Comparison of ENCODE assay signal across 2 cellular contexts in the genomic region with DNA sequence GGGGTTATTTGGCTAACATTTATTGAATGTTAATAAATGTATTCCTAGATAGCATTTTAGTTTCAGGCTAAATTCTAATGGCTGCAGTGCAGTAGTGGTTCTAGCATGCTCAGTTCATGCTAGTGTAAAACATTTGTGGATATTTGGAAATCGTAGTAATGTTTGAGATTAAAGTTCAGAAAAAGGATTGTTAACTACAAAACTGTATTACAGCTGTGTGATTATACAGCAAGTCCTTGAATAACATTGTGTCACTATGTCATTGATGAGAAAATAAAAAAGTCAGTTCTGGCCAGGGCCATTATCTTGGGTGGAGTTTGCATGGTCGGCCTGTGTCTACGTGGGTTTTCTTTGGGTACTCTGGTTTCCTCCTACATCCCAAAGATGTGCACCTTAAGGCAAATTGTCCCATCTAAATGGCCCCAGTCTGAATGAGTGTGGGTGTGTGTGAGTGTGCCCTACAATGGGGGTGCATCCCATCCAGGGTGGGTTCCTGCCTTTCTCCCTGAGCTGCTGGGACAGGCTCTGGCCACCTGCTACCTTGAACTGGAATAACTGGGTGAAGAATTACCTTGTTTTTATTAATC.
TF ChIP-seq lines count a peak whose summit lies in the region.

No MANE protein-coding gene starts in this region.

TF ChIP-seq in IMR-90, 13 proteins besides CTCF, POLR2A, EP300 and RAD21:
- TF ChIP-seq RFX5 (IDR thresholded peaks at IDR 0.05; ENCODE audit: low read depth, low read length) (no peak), FOS (IDR thresholded peaks at IDR 0.05; ENCODE audit: low read depth, low read length) (no peak), NFE2L2 (IDR thresholded peaks at IDR 0.05; ENCODE audit: low read depth, low read length) (no peak), CHD1 (IDR thresholded peaks at IDR 0.05; ENCODE audit: low read depth, low read length) (no peak)
- TF ChIP-seq, protein P1, sequence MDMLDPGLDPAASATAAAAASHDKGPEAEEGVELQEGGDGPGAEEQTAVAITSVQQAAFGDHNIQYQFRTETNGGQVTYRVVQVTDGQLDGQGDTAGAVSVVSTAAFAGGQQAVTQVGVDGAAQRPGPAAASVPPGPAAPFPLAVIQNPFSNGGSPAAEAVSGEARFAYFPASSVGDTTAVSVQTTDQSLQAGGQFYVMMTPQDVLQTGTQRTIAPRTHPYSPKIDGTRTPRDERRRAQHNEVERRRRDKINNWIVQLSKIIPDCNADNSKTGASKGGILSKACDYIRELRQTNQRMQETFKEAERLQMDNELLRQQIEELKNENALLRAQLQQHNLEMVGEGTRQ (IDR thresholded peaks at IDR 0.05; ENCODE audit: low read depth, low read length), result no peak

TF ChIP-seq in GM12878, 131 proteins besides CTCF, POLR2A, EP300 and RAD21:
- TF ChIP-seq EGR1 (IDR thresholded peaks at IDR 0.05; ENCODE audit: borderline replicate concordance in 1 of 2, low read depth in 2 of 2, low read length in 2 of 2) (no peak), KDM1A (IDR thresholded peaks at IDR 0.05; ENCODE audit: borderline replicate concordance) (no peak), TAF1 (IDR thresholded peaks at IDR 0.05; ENCODE audit: borderline replicate concordance, low read depth, low read length) (no peak), EZH2 (IDR thresholded peaks at IDR 0.05; ENCODE audit: borderline replicate concordance, control insufficient read depth, low read depth, low read length) (no peak), IKZF2 (IDR thresholded peaks at IDR 0.05) (no peak), ZSCAN29 (IDR thresholded peaks at IDR 0.05) (no peak), MEF2A (IDR thresholded peaks at IDR 0.05; ENCODE audit: insufficient read depth, low read depth, low read length) (no peak), MEF2B (IDR thresholded peaks at IDR 0.05; ENCODE audit: partially characterized antibody, poor library complexity, severe bottlenecking) (no peak), JUNB (IDR thresholded peaks at IDR 0.05) (no peak), KAT2A (conservative IDR thresholded peaks at IDR 0.05; ENCODE audit: control insufficient read depth, low read depth, low read length) (no peak), POU2F2 (IDR thresholded peaks at IDR 0.05; ENCODE audit: borderline replicate concordance, low read depth, low read length) (no peak), SMAD5 (IDR thresholded peaks at IDR 0.05; ENCODE audit: low read depth) (no peak), HDGF (IDR thresholded peaks at IDR 0.05) (no peak), TBL1XR1 (IDR thresholded peaks at IDR 0.05; ENCODE audit: low read depth, low read length) (no peak), CEBPB (IDR thresholded peaks at IDR 0.05; ENCODE audit: borderline replicate concordance in 1 of 2, low read depth in 2 of 2, low read length in 2 of 2) (no peak)
- TF ChIP-seq, protein P2, sequence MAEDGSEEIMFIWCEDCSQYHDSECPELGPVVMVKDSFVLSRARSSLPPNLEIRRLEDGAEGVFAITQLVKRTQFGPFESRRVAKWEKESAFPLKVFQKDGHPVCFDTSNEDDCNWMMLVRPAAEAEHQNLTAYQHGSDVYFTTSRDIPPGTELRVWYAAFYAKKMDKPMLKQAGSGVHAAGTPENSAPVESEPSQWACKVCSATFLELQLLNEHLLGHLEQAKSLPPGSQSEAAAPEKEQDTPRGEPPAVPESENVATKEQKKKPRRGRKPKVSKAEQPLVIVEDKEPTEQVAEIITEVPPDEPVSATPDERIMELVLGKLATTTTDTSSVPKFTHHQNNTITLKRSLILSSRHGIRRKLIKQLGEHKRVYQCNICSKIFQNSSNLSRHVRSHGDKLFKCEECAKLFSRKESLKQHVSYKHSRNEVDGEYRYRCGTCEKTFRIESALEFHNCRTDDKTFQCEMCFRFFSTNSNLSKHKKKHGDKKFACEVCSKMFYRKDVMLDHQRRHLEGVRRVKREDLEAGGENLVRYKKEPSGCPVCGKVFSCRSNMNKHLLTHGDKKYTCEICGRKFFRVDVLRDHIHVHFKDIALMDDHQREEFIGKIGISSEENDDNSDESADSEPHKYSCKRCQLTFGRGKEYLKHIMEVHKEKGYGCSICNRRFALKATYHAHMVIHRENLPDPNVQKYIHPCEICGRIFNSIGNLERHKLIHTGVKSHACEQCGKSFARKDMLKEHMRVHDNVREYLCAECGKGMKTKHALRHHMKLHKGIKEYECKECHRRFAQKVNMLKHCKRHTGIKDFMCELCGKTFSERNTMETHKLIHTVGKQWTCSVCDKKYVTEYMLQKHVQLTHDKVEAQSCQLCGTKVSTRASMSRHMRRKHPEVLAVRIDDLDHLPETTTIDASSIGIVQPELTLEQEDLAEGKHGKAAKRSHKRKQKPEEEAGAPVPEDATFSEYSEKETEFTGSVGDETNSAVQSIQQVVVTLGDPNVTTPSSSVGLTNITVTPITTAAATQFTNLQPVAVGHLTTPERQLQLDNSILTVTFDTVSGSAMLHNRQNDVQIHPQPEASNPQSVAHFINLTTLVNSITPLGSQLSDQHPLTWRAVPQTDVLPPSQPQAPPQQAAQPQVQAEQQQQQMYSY (CRISPR knock-in tag; IDR thresholded peaks at IDR 0.05), result no peak
- TF ChIP-seq, protein P3, sequence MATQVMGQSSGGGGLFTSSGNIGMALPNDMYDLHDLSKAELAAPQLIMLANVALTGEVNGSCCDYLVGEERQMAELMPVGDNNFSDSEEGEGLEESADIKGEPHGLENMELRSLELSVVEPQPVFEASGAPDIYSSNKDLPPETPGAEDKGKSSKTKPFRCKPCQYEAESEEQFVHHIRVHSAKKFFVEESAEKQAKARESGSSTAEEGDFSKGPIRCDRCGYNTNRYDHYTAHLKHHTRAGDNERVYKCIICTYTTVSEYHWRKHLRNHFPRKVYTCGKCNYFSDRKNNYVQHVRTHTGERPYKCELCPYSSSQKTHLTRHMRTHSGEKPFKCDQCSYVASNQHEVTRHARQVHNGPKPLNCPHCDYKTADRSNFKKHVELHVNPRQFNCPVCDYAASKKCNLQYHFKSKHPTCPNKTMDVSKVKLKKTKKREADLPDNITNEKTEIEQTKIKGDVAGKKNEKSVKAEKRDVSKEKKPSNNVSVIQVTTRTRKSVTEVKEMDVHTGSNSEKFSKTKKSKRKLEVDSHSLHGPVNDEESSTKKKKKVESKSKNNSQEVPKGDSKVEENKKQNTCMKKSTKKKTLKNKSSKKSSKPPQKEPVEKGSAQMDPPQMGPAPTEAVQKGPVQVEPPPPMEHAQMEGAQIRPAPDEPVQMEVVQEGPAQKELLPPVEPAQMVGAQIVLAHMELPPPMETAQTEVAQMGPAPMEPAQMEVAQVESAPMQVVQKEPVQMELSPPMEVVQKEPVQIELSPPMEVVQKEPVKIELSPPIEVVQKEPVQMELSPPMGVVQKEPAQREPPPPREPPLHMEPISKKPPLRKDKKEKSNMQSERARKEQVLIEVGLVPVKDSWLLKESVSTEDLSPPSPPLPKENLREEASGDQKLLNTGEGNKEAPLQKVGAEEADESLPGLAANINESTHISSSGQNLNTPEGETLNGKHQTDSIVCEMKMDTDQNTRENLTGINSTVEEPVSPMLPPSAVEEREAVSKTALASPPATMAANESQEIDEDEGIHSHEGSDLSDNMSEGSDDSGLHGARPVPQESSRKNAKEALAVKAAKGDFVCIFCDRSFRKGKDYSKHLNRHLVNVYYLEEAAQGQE (IDR thresholded peaks at IDR 0.05; ENCODE audit: low read depth, low read length), result no peak
- TF ChIP-seq, protein P4, sequence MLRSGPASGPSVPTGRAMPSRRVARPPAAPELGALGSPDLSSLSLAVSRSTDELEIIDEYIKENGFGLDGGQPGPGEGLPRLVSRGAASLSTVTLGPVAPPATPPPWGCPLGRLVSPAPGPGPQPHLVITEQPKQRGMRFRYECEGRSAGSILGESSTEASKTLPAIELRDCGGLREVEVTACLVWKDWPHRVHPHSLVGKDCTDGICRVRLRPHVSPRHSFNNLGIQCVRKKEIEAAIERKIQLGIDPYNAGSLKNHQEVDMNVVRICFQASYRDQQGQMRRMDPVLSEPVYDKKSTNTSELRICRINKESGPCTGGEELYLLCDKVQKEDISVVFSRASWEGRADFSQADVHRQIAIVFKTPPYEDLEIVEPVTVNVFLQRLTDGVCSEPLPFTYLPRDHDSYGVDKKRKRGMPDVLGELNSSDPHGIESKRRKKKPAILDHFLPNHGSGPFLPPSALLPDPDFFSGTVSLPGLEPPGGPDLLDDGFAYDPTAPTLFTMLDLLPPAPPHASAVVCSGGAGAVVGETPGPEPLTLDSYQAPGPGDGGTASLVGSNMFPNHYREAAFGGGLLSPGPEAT (IDR thresholded peaks at IDR 0.05; ENCODE audit: low read depth), result no peak
- TF ChIP-seq, protein P5, sequence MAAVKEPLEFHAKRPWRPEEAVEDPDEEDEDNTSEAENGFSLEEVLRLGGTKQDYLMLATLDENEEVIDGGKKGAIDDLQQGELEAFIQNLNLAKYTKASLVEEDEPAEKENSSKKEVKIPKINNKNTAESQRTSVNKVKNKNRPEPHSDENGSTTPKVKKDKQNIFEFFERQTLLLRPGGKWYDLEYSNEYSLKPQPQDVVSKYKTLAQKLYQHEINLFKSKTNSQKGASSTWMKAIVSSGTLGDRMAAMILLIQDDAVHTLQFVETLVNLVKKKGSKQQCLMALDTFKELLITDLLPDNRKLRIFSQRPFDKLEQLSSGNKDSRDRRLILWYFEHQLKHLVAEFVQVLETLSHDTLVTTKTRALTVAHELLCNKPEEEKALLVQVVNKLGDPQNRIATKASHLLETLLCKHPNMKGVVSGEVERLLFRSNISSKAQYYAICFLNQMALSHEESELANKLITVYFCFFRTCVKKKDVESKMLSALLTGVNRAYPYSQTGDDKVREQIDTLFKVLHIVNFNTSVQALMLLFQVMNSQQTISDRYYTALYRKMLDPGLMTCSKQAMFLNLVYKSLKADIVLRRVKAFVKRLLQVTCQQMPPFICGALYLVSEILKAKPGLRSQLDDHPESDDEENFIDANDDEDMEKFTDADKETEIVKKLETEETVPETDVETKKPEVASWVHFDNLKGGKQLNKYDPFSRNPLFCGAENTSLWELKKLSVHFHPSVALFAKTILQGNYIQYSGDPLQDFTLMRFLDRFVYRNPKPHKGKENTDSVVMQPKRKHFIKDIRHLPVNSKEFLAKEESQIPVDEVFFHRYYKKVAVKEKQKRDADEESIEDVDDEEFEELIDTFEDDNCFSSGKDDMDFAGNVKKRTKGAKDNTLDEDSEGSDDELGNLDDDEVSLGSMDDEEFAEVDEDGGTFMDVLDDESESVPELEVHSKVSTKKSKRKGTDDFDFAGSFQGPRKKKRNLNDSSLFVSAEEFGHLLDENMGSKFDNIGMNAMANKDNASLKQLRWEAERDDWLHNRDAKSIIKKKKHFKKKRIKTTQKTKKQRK (IDR thresholded peaks at IDR 0.05; ENCODE audit: low read depth, low read length), result no peak
- TF ChIP-seq, protein P6, sequence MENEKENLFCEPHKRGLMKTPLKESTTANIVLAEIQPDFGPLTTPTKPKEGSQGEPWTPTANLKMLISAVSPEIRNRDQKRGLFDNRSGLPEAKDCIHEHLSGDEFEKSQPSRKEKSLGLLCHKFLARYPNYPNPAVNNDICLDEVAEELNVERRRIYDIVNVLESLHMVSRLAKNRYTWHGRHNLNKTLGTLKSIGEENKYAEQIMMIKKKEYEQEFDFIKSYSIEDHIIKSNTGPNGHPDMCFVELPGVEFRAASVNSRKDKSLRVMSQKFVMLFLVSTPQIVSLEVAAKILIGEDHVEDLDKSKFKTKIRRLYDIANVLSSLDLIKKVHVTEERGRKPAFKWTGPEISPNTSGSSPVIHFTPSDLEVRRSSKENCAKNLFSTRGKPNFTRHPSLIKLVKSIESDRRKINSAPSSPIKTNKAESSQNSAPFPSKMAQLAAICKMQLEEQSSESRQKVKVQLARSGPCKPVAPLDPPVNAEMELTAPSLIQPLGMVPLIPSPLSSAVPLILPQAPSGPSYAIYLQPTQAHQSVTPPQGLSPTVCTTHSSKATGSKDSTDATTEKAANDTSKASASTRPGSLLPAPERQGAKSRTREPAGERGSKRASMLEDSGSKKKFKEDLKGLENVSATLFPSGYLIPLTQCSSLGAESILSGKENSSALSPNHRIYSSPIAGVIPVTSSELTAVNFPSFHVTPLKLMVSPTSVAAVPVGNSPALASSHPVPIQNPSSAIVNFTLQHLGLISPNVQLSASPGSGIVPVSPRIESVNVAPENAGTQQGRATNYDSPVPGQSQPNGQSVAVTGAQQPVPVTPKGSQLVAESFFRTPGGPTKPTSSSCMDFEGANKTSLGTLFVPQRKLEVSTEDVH (IDR thresholded peaks at IDR 0.05; ENCODE audit: low read depth, partially characterized antibody), result no peak
